17 cellular contexts compared by ENCODE assay signal in the genomic region with DNA sequence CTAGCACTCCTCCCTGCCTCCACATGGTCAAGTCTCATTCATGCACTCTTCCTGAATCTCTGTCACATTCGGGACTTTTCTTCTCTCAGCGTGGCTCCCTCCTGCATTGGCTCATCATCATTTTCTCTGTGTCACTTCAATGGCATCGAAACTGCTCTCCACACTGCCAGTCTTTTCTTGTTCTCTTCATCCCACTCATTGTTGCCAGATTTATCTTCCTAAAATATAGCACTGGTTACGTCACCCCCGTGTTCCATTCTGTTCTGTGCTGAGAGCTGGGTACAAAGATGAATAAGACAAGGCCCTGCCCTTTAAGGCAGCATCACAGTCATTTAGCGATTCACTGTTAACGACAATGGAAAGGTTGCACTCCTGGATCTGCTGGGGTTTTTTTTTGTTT.
DNase-seq lines count a peak whose midpoint lies in the region; ATAC-seq and TF ChIP-seq lines count a peak whose summit lies in the region.
"Had no signal": no experiment of that assay in that cellular context is flagged by ENCODE, and none has a peak within 500 bp of the region (broad histone marks: within the 10 kb centered on the region; RNA-seq: fewer than 3 reads in every experiment).

No MANE protein-coding gene starts in this region.

- TF ChIP-seq EP300 in esophagus muscularis mucosa (IDR thresholded peaks at IDR 0.05): peak; percentile 50

- DNase-seq in heart left ventricle (peak in 1 of 5 donors; percentile 63), right atrium auricular region (ENCODE audit: low spot score) (no peak), esophagus muscularis mucosa (ENCODE audit: extremely low spot score) (no peak), nucleus accumbens (lab: John Stamatoyannopoulos, UW) (peak in 36 of 56 donors; percentile 4 to 89 (median 37)), DMS53 treated with DMSO at 0.1 percent for 48 hours (lab: John Stamatoyannopoulos, UW; ENCODE audit: unreplicated experiment) (no peak)
- no peak for DNase-seq in stimulated activated CD4-positive, alpha-beta T cell treated with anti-CD3 and anti-CD28 coated beads, Interleukin-12 subunit alpha, Interleukin-12 subunit beta, amount 100 ng/mL, for 4 hours
- DNase-seq: GF-D8, NCI-H1092 treated with DMSO at 0.1 percent for 48 hours, NCI-H2081 treated with DMSO at 0.1 percent for 48 hours, NCI-H2227 treated with DMSO at 0.1 percent for 48 hours, NCI-H524 had no signal

- H3K36me3 ChIP-seq in heart left ventricle: peaks cover 0 to under 1% (median 0%) of the 10 kb centered on the region in 9 donors
- H3K36me3 ChIP-seq in right atrium auricular region: no peaks in the 10 kb centered on the region
- peaks cover 0 to 1% (median 0%) of the 10 kb centered on the region in 4 donors for H3K36me3 ChIP-seq in esophagus muscularis mucosa

- peak overlapping the region in 6 of 12 donors; percentile 6 to 60 (median 47) for H3K27ac ChIP-seq in heart left ventricle
- H3K27ac ChIP-seq in right atrium auricular region: no peak overlapping the region
- peak overlapping the region in 2 of 4 donors; percentile 61 to 66 for H3K27ac ChIP-seq in esophagus muscularis mucosa (replicated peaks in 1 of 4)
- H3K27ac ChIP-seq: C4-2B, KMS-11 had no signal

- intact Hi-C loops in heart left ventricle (cut with DNase I) (loop anchor here in 4 of 10 donors (2.0 to 5.0 kb wide), 4 partner anchors 43 to 202 kb away; a partner anchor contains a TSS), esophagus muscularis mucosa (cut with DNase I) (no loop called here)

- H3K4me1 ChIP-seq in heart left ventricle (peaks cover 0 to 58% (median 14%) of the 10 kb centered on the region in 12 donors), right atrium auricular region (peaks cover 0 to 13% of the 10 kb centered on the region in 2 donors), esophagus muscularis mucosa (peaks cover 29 to 56% (median 48%) of the 10 kb centered on the region in 4 donors)

- TF ChIP-seq POLR2A in heart left ventricle (IDR thresholded peaks at IDR 0.05): no peak
- TF ChIP-seq POLR2A in esophagus muscularis mucosa (IDR thresholded peaks at IDR 0.05; ENCODE audit: low read depth): no peak

- ATAC-seq in heart left ventricle: peak; percentile 82 to 91 (median 87)
- ATAC-seq in HG02852 (IDR thresholded peaks at IDR 0.05; ENCODE audit: unreplicated experiment): no peak
- no peak for ATAC-seq in HG03196 (IDR thresholded peaks at IDR 0.05; ENCODE audit: unreplicated experiment)
- ATAC-seq: GM23338, HCT116 had no signal

- 46 to 58% (median 56%) methylated on average over 7 of the region's 7 CpGs for WGBS in heart left ventricle, 4 donors
- 52% methylated on average over 7 of the region's 7 CpGs for WGBS in esophagus muscularis mucosa

- no peaks in the 10 kb centered on the region for H3K27me3 ChIP-seq in heart left ventricle
- no peaks in the 10 kb centered on the region for H3K27me3 ChIP-seq in right atrium auricular region
- no peaks in the 10 kb centered on the region for H3K27me3 ChIP-seq in esophagus muscularis mucosa

- H3K9me3 ChIP-seq in heart left ventricle: no peaks in the 10 kb centered on the region
- H3K9me3 ChIP-seq in right atrium auricular region: no peaks in the 10 kb centered on the region
- no peaks in the 10 kb centered on the region for H3K9me3 ChIP-seq in esophagus muscularis mucosa

- H3K4me3 ChIP-seq in heart left ventricle (no peak overlapping the region), right atrium auricular region (no peak overlapping the region), esophagus muscularis mucosa (no peak overlapping the region)
- H3K4me3 ChIP-seq: GM23338 had no signal

- TF ChIP-seq CTCF in heart left ventricle (IDR thresholded peaks at IDR 0.05) (no peak), right atrium auricular region (IDR thresholded peaks at IDR 0.05) (no peak), esophagus muscularis mucosa (IDR thresholded peaks at IDR 0.05) (no peak)

Comparison
In these comparisons a context has a peak if more than half of its experiments do, and no peak if none do; other contexts are left out.
1. ATAC-seq: peak in heart left ventricle (4 of 4); none in HG02852 (single experiment) and HG03196 (single experiment).
2. DNase-seq: peak in nucleus accumbens (36 of 56); none in right atrium auricular region (single experiment), esophagus muscularis mucosa (single experiment), DMS53 treated with DMSO at 0.1 percent for 48 hours (single experiment) and stimulated activated CD4-positive, alpha-beta T cell treated with anti-CD3 and anti-CD28 coated beads, Interleukin-12 subunit alpha, Interleukin-12 subunit beta, amount 100 ng/mL, for 4 hours (single experiment).